Comparison of ENCODE assay signal across 8 cellular contexts in the genomic region with DNA sequence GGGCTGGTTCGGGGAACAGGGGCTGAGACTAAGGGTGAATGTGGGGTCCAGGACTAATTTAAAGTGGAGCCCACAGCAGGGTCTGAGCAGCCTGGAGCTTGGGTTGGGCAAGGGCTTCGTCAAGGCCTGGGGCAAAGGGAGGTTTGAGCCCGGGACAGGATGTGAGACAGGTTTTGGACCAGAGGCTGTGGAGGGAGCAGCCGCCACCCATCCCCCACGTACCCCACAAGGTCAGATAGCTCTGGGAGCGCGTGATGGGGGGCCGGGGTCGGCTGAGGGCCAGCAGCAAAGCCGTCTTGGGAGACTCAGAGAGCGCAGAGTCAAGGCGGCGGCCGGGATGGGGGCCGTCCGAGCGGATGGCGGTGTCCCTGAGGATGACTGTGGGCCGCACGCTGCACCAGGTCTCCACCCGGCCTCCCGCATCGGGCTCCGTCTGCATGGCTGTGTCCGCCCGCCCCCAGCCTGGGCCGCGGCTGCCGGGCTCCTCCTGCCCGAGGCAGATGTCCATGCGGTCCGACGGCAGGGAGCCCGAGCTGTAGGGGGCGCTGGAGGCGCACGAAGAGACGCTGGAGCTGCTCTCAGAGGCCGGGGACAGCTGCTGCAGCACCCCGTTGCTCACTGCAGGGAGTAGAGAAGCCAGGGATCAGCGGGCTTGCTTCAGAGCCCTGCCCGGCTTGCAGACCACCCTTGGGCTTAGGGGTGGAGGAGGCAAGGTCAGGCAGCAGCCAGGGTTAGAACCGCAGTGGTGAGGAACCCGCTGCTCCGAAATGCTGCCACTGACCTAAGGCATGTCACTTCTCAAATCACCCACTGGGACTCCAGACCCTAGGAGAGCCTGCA. TPM values are rescaled to one million over a fixed set of nuclear protein-coding genes. Genes with fewer than 3 reads are reported as not detected.
DNase-seq lines count a peak whose midpoint lies in the region; ATAC-seq, FAIRE-seq and TF ChIP-seq lines count a peak whose summit lies in the region.

No MANE protein-coding gene starts in this region.

- peak overlapping the region; percentile 48 for H3K4me2 ChIP-seq in Loucy (ENCODE audit: low read depth, low read length, poor library complexity, severe bottlenecking)

- peak; percentile 76 for TF ChIP-seq CTCF in Loucy (conservative IDR thresholded peaks at IDR 0.05; ENCODE audit: low read length)

- DNase-seq in T-helper 17 cell (peak; percentile 47 to 69 (median 51)), amygdala (lab: John Stamatoyannopoulos, UW) (peak in 55 of 56 donors; percentile 4 to 91 (median 61)), right cardiac atrium (peak; percentile 88 to 94 (median 94)), retina (peak; percentile 88)

- H3K36me3 ChIP-seq in Loucy (ENCODE audit: insufficient read depth, low read length), result no peaks in the 10 kb centered on the region

- H3K9me3 ChIP-seq in Loucy (ENCODE audit: insufficient read depth, low read depth, low read length) (no peaks in the 10 kb centered on the region), T-helper 17 cell (ENCODE audit: control insufficient read depth, low read length, poor library complexity, severe bottlenecking) (no peaks in the 10 kb centered on the region), right cardiac atrium (ENCODE audit: control insufficient read depth, low read length) (no peaks in the 10 kb centered on the region)

- no peaks in the 10 kb centered on the region for H4K20me1 ChIP-seq in Loucy (ENCODE audit: insufficient read depth, low read length, poor library complexity, severe bottlenecking)

- WGBS in right cardiac atrium, result 16% methylated on average over 45 of the region's 45 CpGs

- H3K4me1 ChIP-seq in Loucy (ENCODE audit: insufficient read depth, low read length, poor library complexity, severe bottlenecking) (no peaks in the 10 kb centered on the region), right cardiac atrium (ENCODE audit: control insufficient read depth, insufficient read depth, low read length) (no peaks in the 10 kb centered on the region)

- H3K27me3 Mint-ChIP-seq in T-helper 17 cell, result peaks cover 52% of the 10 kb centered on the region

- H3K27ac Mint-ChIP-seq in T-helper 17 cell, result no peak overlapping the region

- ATAC-seq in T-helper 17 cell (peak; percentile 79), right cardiac atrium (peak; percentile 66 to 83), HG03108 (IDR thresholded peaks at IDR 0.05; ENCODE audit: unreplicated experiment) (no peak), HG02623 (IDR thresholded peaks at IDR 0.05; ENCODE audit: unreplicated experiment) (no peak)

- H3K4me1 Mint-ChIP-seq in T-helper 17 cell, result peaks cover 8% of the 10 kb centered on the region

- intact Hi-C loops in right cardiac atrium (cut with DNase I), result no loop called here

- no peak overlapping the region for H3K27ac ChIP-seq in right cardiac atrium (ENCODE audit: low read length)

- peak; percentile 21 for FAIRE-seq in G401.6 (lab: Jason Lieb, UNC)

- no peak overlapping the region for H3K9ac ChIP-seq in Loucy (ENCODE audit: low read depth, low read length, poor library complexity, severe bottlenecking)

- peak overlapping the region; percentile 62; the same call in 1 of the 2 replicates for H2AFZ ChIP-seq in Loucy (ENCODE audit: low read length)

- H3K36me3 Mint-ChIP-seq in T-helper 17 cell (ENCODE audit: low read depth), result peaks cover 8% of the 10 kb centered on the region

- no peaks in the 10 kb centered on the region; the same call in 1 of the 2 replicates for H3F3A ChIP-seq in Loucy (ENCODE audit: low read depth)

- H3K4me3 ChIP-seq in Loucy (ENCODE audit: low read length, poor library complexity, severe bottlenecking) (no peak overlapping the region), right cardiac atrium (ENCODE audit: low read length) (no peak overlapping the region)

- H3K27me3 ChIP-seq in Loucy (ENCODE audit: insufficient read depth, low read length, poor library complexity, severe bottlenecking) (no peaks in the 10 kb centered on the region), right cardiac atrium (ENCODE audit: control insufficient read depth, insufficient read depth) (no peaks in the 10 kb centered on the region)

- H3K4me3 Mint-ChIP-seq in T-helper 17 cell, result no peak overlapping the region

- H3K79me2 ChIP-seq in Loucy (ENCODE audit: insufficient read depth, low read length), result no peaks in the 10 kb centered on the region

- H3K9me2 ChIP-seq in Loucy (replicated peaks; ENCODE audit: low read depth, low read length), result no peaks in the 10 kb centered on the region

RNA-seq across cellular contexts. Expression of gene PDZD7, which starts 12.1 kb away (rescaled TPM):
- total RNA-seq in T-helper 17 cell (1 to 10 TPM in 1 of 2 donors, under 1 TPM in 1; 0.65 to 1.1 TPM), right cardiac atrium (under 1 TPM; 0.33 to 0.94 (median 0.83) TPM)
- 0.41 TPM for polyA plus RNA-seq in right cardiac atrium

RNA-seq across cellular contexts. Expression of gene SFXN3, which starts 12.2 kb away (rescaled TPM):
- total RNA-seq in T-helper 17 cell (10 to 100 TPM; 40.8 to 51.5 TPM), right cardiac atrium (10 to 100 TPM; 21.1 to 28.1 (median 24.7) TPM)
- polyA plus RNA-seq in right cardiac atrium, result 18.0 TPM

RNA-seq across cellular contexts. Expression of gene LZTS2, which starts 19.2 kb away (rescaled TPM):
- total RNA-seq in T-helper 17 cell, result 10 to 100 TPM; 16.0 to 23.4 TPM
- total RNA-seq in right cardiac atrium, result 10 to 100 TPM; 42.5 to 48.5 (median 47.5) TPM
- polyA plus RNA-seq in right cardiac atrium, result 66.4 TPM

RNA-seq across cellular contexts. Expression of gene TWNK, which starts 31.5 kb away (rescaled TPM):
- total RNA-seq in T-helper 17 cell (1 to 10 TPM; 3.8 to 5.7 TPM), right cardiac atrium (1 to 10 TPM; 4.3 to 7.5 (median 5.2) TPM)
- polyA plus RNA-seq in right cardiac atrium, result 4.4 TPM

RNA-seq across cellular contexts. Expression of gene MRPL43, which starts 31.5 kb away (rescaled TPM):
- total RNA-seq in T-helper 17 cell, result 10 to 100 TPM; 30.8 to 39.0 TPM
- total RNA-seq in right cardiac atrium, result 10 to 100 TPM; 47.2 to 62.6 (median 60.6) TPM
- polyA plus RNA-seq in right cardiac atrium, result 90.6 TPM

Comparison
In these comparisons a context has a peak if more than half of its experiments do, and no peak if none do; other contexts are left out.
1. ATAC-seq: peak in T-helper 17 cell (single experiment) and right cardiac atrium (2 of 2); none in HG03108 (single experiment) and HG02623 (single experiment).
2. Peak in every context shown above with its lines, with median percentiles within 50 percentile points of each other: DNase-seq.